Comparison of ENCODE assay signal across 8 cellular contexts in the genomic region with DNA sequence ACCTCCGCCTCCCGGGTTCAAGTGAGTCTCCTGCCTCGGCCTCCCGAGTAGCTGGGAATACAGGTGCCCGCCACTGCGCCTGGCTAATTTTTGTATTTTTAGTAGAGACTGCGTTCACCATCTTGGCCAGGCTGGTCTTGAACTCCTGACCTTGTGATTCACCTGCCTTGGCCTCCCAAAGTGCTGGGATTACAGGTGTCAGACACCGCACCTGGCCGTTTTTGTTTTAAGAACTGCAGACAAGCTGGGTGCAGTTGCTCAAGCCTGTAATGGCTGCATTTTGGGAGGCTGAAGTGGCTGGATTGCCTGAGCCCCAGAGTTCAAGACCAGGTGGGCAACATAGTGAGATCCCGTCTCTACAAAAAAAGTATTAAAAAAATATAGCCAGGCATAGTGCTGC. TPM values are rescaled to one million over a fixed set of nuclear protein-coding genes. Genes with fewer than 3 reads are reported as not detected.
DNase-seq lines count a peak whose midpoint lies in the region; ATAC-seq and TF ChIP-seq lines count a peak whose summit lies in the region.
"Not testable (repeated sequence)": the region's sequence is repeated elsewhere in the genome, so short reads cannot be mapped to it uniquely, and the experiment has no call there.

No MANE protein-coding gene starts in this region.

- H3K27me3 ChIP-seq in GM23248 (replicated peaks; ENCODE audit: insufficient read depth); lower lobe of right lung (ENCODE audit: low read depth); upper lobe of right lung: not testable (repeated sequence)
- H3K27me3 ChIP-seq in endodermal cell (ENCODE audit: control insufficient read depth, insufficient read depth, low read length, poor library complexity, severe bottlenecking): peaks cover 19% of the 10 kb centered on the region

- ATAC-seq in left ventricle myocardium superior: peak; percentile 17
- peak; percentile 38 to 43 for ATAC-seq in lower lobe of right lung
- ATAC-seq in upper lobe of right lung: peak; percentile 17

- peaks cover 26% of the 10 kb centered on the region for H3K9me3 Mint-ChIP-seq in endodermal cell

- H3K79me2 ChIP-seq in GM23248 (ENCODE audit: insufficient read depth): not testable (repeated sequence)

- H3K4me2 ChIP-seq in GM23248 (ENCODE audit: unreplicated experiment): not testable (repeated sequence)

- not testable (repeated sequence) for H4K20me1 ChIP-seq in GM23248 (ENCODE audit: insufficient read depth)

- H3K27ac ChIP-seq in GM23248; endodermal cell (ENCODE audit: low read depth, low read length); lower lobe of right lung; upper lobe of right lung: not testable (repeated sequence)

- H3K27me3 Mint-ChIP-seq in endodermal cell (ENCODE audit: insufficient read depth): peaks cover 14% of the 10 kb centered on the region

- DNase-seq in GM23248 (peak; percentile 1), SK-N-DZ (ENCODE audit: low spot score) (peak; percentile 4), activated gamma-delta T cell treated with Interleukin-2 at 50 U/mL for 16 hours (peak; percentile 5), endodermal cell (peak; percentile 44), left ventricle myocardium superior (peak; percentile 34), lower lobe of right lung (peak; percentile 56), posterior vena cava (ENCODE audit: low spot score) (peak; percentile 86), upper lobe of right lung (peak; percentile 68)

- not testable (repeated sequence) for H2AFZ ChIP-seq in GM23248

- not testable (repeated sequence) for H3K4me3 ChIP-seq in GM23248; endodermal cell (ENCODE audit: low read length); lower lobe of right lung; upper lobe of right lung

- H3K9ac ChIP-seq in GM23248; endodermal cell (ENCODE audit: extremely low read depth, low read length, poor library complexity, severe bottlenecking): not testable (repeated sequence)

- not testable (repeated sequence) for TF ChIP-seq CTCF in endodermal cell (conservative IDR thresholded peaks at IDR 0.05); lower lobe of right lung (IDR thresholded peaks at IDR 0.05); upper lobe of right lung (IDR thresholded peaks at IDR 0.05)

- WGBS in GM23248 (ENCODE audit: low coverage in 1 of 2, low lambda C conversion rate in 2 of 2, missing lambda C conversion rate in 2 of 2), 2 experiments: 53 to 56% methylated on average over 10 of the region's 10 CpGs
- 71 to 77% methylated on average over 10 of the region's 10 CpGs for WGBS in endodermal cell (ENCODE audit: insufficient coverage in 1 of 2, insufficient read length in 1 of 2), 2 experiments

- H3K4me1 ChIP-seq in GM23248 (ENCODE audit: insufficient read depth); endodermal cell (ENCODE audit: control insufficient read depth, insufficient read depth, low read length); lower lobe of right lung; upper lobe of right lung: not testable (repeated sequence)

- not testable (repeated sequence) for H3K27ac Mint-ChIP-seq in endodermal cell

- intact Hi-C loops in left ventricle myocardium superior (cut with micrococcal nuclease); lower lobe of right lung (cut with DNase I); posterior vena cava (cut with DNase I); upper lobe of right lung (cut with DNase I): not testable (repeated sequence)

- not testable (repeated sequence) for H3K36me3 ChIP-seq in GM23248 (ENCODE audit: low read depth); endodermal cell (ENCODE audit: control insufficient read depth, insufficient read depth, low read length); lower lobe of right lung; upper lobe of right lung

- not testable (repeated sequence) for H3F3A ChIP-seq in GM23248 (ENCODE audit: insufficient read depth)

- H3K4me1 Mint-ChIP-seq in endodermal cell: not testable (repeated sequence)

- in situ Hi-C loops in GM23248 (cut with MboI): not testable (repeated sequence)

- H3K36me3 Mint-ChIP-seq in endodermal cell (ENCODE audit: low read depth): not testable (repeated sequence)

- not testable (repeated sequence) for H3K4me3 Mint-ChIP-seq in endodermal cell

- H3K9me3 ChIP-seq in GM23248 (ENCODE audit: low read depth); lower lobe of right lung; upper lobe of right lung: not testable (repeated sequence)
- peaks cover 29% of the 10 kb centered on the region for H3K9me3 ChIP-seq in endodermal cell (ENCODE audit: control insufficient read depth, low read length)

- H3K9me2 ChIP-seq in GM23248 (ENCODE audit: insufficient read depth): not testable (repeated sequence)

RNA-seq across cellular contexts. Expression of a gene that starts 43.2 kb away (rescaled TPM):
- total RNA-seq in GM23248 (2014; rRNA removed; shearing (Covaris generic)): 2.2 and 3.3 TPM in 2 replicates
- 5.7 and 6.0 TPM in 2 replicates for polyA plus RNA-seq in GM23248 (2016; fragmentation: Nextera tagmentation; extraction: Ambion mirVana)
- 9.8 and 10.5 TPM in 2 replicates for polyA plus RNA-seq in SK-N-DZ (2014; cell fraction: cytosol; rRNA removed)
- polyA plus RNA-seq in SK-N-DZ (2014; cell fraction: nucleus; rRNA removed): 29.9 and 31.0 TPM in 2 replicates
- total RNA-seq in endodermal cell (10 to 100 TPM; 11.5 to 15.4 TPM), left ventricle myocardium superior (9.4 TPM), lower lobe of right lung (5.6 TPM), posterior vena cava (1 to 10 TPM; 5.3 to 9.5 TPM), upper lobe of right lung (9.3 TPM)
- polyA plus RNA-seq in endodermal cell (2013, experiment 1 of 2): 11.5 TPM
- polyA plus RNA-seq in endodermal cell (2013, experiment 2 of 2): 10.0 TPM

Comparison
In these comparisons a context has a peak if more than half of its experiments do, and no peak if none do; other contexts are left out.
1. DNase-seq: peak in every context shown above with its lines; median percentile 86 in posterior vena cava; 68 in upper lobe of right lung; 56 in lower lobe of right lung; 44 in endodermal cell; 34 in left ventricle myocardium superior; 5 in activated gamma-delta T cell treated with Interleukin-2 at 50 U/mL for 16 hours; 4 in SK-N-DZ; 1 in GM23248.